9 cellular contexts compared by ENCODE assay signal in genomic region chr4:145881991-145882390, GRCh38. TPM values are rescaled to one million over a fixed set of nuclear protein-coding genes. Genes with fewer than 3 reads are reported as not detected.
DNase-seq lines count a peak whose midpoint lies in the region; ATAC-seq and TF ChIP-seq lines count a peak whose summit lies in the region.
"Had no signal": no experiment of that assay in that cellular context is flagged by ENCODE, and none has a peak within 500 bp of the region (broad histone marks: within the 10 kb centered on the region; RNA-seq: fewer than 3 reads in every experiment).

No MANE protein-coding gene starts in this region.

- H3K27ac ChIP-seq in CD8-positive, alpha-beta T cell (ENCODE audit: low read depth, low read length), result no peak overlapping the region
- H3K27ac ChIP-seq: suprapubic skin had no signal

- no peaks in the 10 kb centered on the region for H3K9me3 ChIP-seq in CD8-positive, alpha-beta T cell (ENCODE audit: low read length)
- H3K9me3 ChIP-seq: suprapubic skin had no signal

- H3K27me3 Mint-ChIP-seq in CD8-positive, alpha-beta T cell (ENCODE audit: low read depth), result no peaks in the 10 kb centered on the region
- no peaks in the 10 kb centered on the region for H3K27me3 Mint-ChIP-seq in T-cell

- no peaks in the 10 kb centered on the region for H3K4me1 ChIP-seq in CD8-positive, alpha-beta T cell (ENCODE audit: insufficient read depth, low read length)

- ATAC-seq in HG02642 (IDR thresholded peaks at IDR 0.05; ENCODE audit: poor library complexity, unreplicated experiment), result peak; percentile 61
- no peak for ATAC-seq in CD8-positive, alpha-beta T cell
- no peak for ATAC-seq in T-cell (replicated peaks in 1 of 4)

- no peak overlapping the region for H3K4me3 ChIP-seq in CD8-positive, alpha-beta T cell (ENCODE audit: low read depth, low read length)
- H3K4me3 ChIP-seq: suprapubic skin had no signal

- CTCF ChIA-PET in CD8-positive, alpha-beta T cell (lab: Charles Lee), result interaction anchor here (0.8 kb wide), 1 partner anchor 38 kb away, joined by 3 read pairs; no protein-coding TSS in a partner anchor
- CTCF ChIA-PET in T-cell (lab: Charles Lee), result interaction anchor here (0.5 to 0.7 kb wide), 2 partner anchors 11 to 36 kb away, joined by 4 to 9 read pairs; no protein-coding TSS in a partner anchor

- H3K36me3 Mint-ChIP-seq in CD8-positive, alpha-beta T cell, result peaks cover 80% of the 10 kb centered on the region
- peaks cover 64% of the 10 kb centered on the region for H3K36me3 Mint-ChIP-seq in T-cell

- H3K9me3 Mint-ChIP-seq in CD8-positive, alpha-beta T cell, result no peaks in the 10 kb centered on the region
- H3K9me3 Mint-ChIP-seq in T-cell, result no peaks in the 10 kb centered on the region

- H3K4me3 Mint-ChIP-seq in CD8-positive, alpha-beta T cell, result no peak overlapping the region
- no peak overlapping the region for H3K4me3 Mint-ChIP-seq in T-cell

- intact Hi-C loops in CD8-positive, alpha-beta T cell (cut with DNase I, micrococcal nuclease), result loop anchor here in 1 of 2 experiments (5.0 kb wide), 1 partner anchor 55 kb away; the partner anchor contains the start of gene ZNF827

- H3K36me3 ChIP-seq in CD8-positive, alpha-beta T cell (ENCODE audit: insufficient read depth, low read length), result peaks cover 12% of the 10 kb centered on the region
- H3K36me3 ChIP-seq: suprapubic skin had no signal

- POLR2A ChIA-PET in CD8-positive, alpha-beta T cell (lab: Charles Lee), result no interaction called here
- POLR2A ChIA-PET in T-cell (lab: Charles Lee), result no interaction called here

- peaks cover 37% of the 10 kb centered on the region for H3K4me1 Mint-ChIP-seq in CD8-positive, alpha-beta T cell (ENCODE audit: low read depth)
- peaks cover 6 to 18% (median 15%) of the 10 kb centered on the region in 3 donors for H3K4me1 Mint-ChIP-seq in T-cell

- in situ Hi-C loops in G401 (cut with HindIII; ENCODE audit: low sequenced_read_pairs), result no loop called here

- no peak for TF ChIP-seq CTCF in CD8-positive, alpha-beta T cell (IDR thresholded peaks at IDR 0.05)

- DNase-seq in G401 (ENCODE audit: low spot score) (peak; percentile 72), NCI-H2196 (lab: John Stamatoyannopoulos, UW; ENCODE audit: unreplicated experiment) (peak; percentile 37), kidney tubule cell (ENCODE audit: low spot score) (peak; percentile 88), T1000 (lab: John Stamatoyannopoulos, UW) (no peak), D341Med (ENCODE audit: low spot score) (no peak), T-cell (no peak)
- DNase-seq in CD8-positive, alpha-beta T cell, result no peak

- no peaks in the 10 kb centered on the region for H3K27me3 ChIP-seq in CD8-positive, alpha-beta T cell (ENCODE audit: insufficient read depth, low read length)
- H3K27me3 ChIP-seq: suprapubic skin had no signal

- H3K27ac Mint-ChIP-seq in CD8-positive, alpha-beta T cell, result no peak overlapping the region
- H3K27ac Mint-ChIP-seq in T-cell, result no peak overlapping the region

RNA-seq across cellular contexts. Expression of gene ZNF827, which starts 56.6 kb away (rescaled TPM):
- total RNA-seq in G401 (2014; rRNA removed; shearing (Covaris generic)), result 2.1 and 5.8 TPM in 2 replicates
- total RNA-seq in CD8-positive, alpha-beta T cell, result 10 to 100 TPM; 35.4 to 36.6 TPM
- 10 to 100 TPM; 17.3 to 24.8 (median 18.5) TPM for total RNA-seq in T-cell

Comparison
In these comparisons a context has a peak if more than half of its experiments do, and no peak if none do; other contexts are left out.
1. DNase-seq: peak in G401 (single experiment), NCI-H2196 (single experiment) and kidney tubule cell (single experiment); none in CD8-positive, alpha-beta T cell (0 of 7), T1000 (single experiment), D341Med (single experiment) and T-cell (0 of 34).